8 cellular contexts compared by ENCODE assay signal in the genomic region with DNA sequence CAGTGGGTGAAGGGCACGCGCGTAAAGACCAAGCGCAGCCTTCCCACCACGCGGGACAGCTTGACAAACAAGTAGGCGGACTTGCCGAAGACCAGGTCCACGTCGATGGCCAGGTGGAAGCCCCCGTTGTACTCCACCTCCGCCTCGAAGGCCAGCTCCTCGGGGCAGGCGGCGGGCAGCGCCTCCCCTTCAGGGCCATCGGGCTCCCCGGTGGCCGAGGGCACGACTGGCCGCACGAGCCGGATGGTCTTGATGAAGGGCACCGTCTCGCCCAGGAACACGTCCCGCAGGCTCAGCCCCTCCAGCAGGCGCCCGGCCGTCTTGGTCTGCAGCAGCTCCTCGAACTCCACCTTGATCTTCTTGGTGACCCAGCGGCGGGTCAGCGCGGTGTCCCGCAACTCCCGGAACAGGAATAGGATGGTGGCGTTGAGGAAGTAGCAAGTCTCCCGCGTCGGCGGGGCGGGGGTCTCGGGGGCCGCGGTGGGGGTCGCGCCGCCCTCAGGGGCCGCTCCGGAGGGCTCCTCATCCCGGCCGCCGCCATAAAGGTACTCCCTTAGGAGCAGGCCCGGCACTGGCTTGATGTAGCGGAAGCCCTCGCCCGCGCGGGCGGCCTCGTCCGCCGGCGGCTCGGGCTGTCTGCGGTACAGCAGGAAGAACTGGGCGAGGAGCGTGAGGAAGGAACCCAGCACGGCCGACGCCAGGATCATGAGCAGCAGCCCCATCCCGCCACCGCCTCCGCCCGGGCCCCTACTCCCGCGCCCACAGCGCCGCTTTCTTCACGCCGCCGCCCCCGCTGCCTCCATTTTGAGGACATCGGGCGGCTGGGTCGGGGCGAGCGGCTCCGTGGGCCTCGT. TPM values are rescaled to one million over a fixed set of nuclear protein-coding genes. Genes with fewer than 3 reads are reported as not detected.
A peak's percentile ranks its signal among the peaks of the same experiment; 100 is the strongest.
DNase-seq lines count a peak whose midpoint lies in the region; ATAC-seq and TF ChIP-seq lines count a peak whose summit lies in the region.

No MANE protein-coding gene starts in this region.

- TF ChIP-seq CTCF in lower lobe of right lung (IDR thresholded peaks at IDR 0.05): no peak

- H3K4me3 ChIP-seq in GM08714 (ENCODE audit: low read length) (peak overlapping the region; percentile 91), lower lobe of right lung (peak overlapping the region; percentile 97)

- intact Hi-C loops in lower lobe of right lung (cut with DNase I): no loop called here

- no peaks in the 10 kb centered on the region for H3K27me3 ChIP-seq in lower lobe of right lung (ENCODE audit: low read depth)

- H3K9me3 ChIP-seq in lower lobe of right lung: no peaks in the 10 kb centered on the region

- H3K4me1 ChIP-seq in lower lobe of right lung: peaks cover 38% of the 10 kb centered on the region

- H3K27ac ChIP-seq in lower lobe of right lung: peak overlapping the region; percentile 90

- DNase-seq in HT-29 (ENCODE audit: low spot score): peak; percentile 53
- DNase-seq in activated CD4-positive, CD25-positive, alpha-beta regulatory T cell treated with anti-CD3 and anti-CD28 coated beads, Interleukin-2, amount 50 U/mL, for 72 hours: peak; percentile 50
- DNase-seq in effector CD8-positive, alpha-beta T cell (lab: John Stamatoyannopoulos, UW): peak; percentile 15
- peak; percentile 66 for DNase-seq in lower lobe of right lung
- DNase-seq in stimulated activated CD8-positive, alpha-beta memory T cell treated with anti-CD3 and anti-CD28 coated beads, Interleukin-15, amount 100 ng/mL, for 48 hours (ENCODE audit: low read depth in 2 of 2): peak; percentile 12
- DNase-seq in D341Med (ENCODE audit: low spot score): no peak

- ATAC-seq in GM21515 (IDR thresholded peaks at IDR 0.05; ENCODE audit: unreplicated experiment): peak; percentile 44
- ATAC-seq in lower lobe of right lung: peak; percentile 43 to 45

- H3K36me3 ChIP-seq in lower lobe of right lung: no peaks in the 10 kb centered on the region

RNA-seq across cellular contexts. Expression of a gene that starts 0.5 kb away (rescaled TPM):
- 31.0 and 31.1 TPM in 2 replicates for total RNA-seq in HT-29 (2014; rRNA removed; shearing (Covaris generic))
- total RNA-seq in lower lobe of right lung: 29.4 TPM
